Comparison of ENCODE assay signal across 1 cellular context in genomic region chr6:11263185-11263817, GRCh38.
TF ChIP-seq lines count a peak whose summit lies in the region.

No MANE protein-coding gene starts in this region.

TF ChIP-seq in HepG2, 621 proteins besides CTCF, POLR2A, EP300 and RAD21 (continued from another document and continues in another):
- no peak for TF ChIP-seq AHDC1 (CRISPR knock-in tag; IDR thresholded peaks at IDR 0.05; ENCODE audit: borderline replicate concordance)
- no peak for TF ChIP-seq ZNF891 (CRISPR knock-in tag; IDR thresholded peaks at IDR 0.05)
- no peak for TF ChIP-seq CEBPB (IDR thresholded peaks at IDR 0.05; ENCODE audit: borderline replicate concordance, low read depth, low read length)
- TF ChIP-seq, protein P1, sequence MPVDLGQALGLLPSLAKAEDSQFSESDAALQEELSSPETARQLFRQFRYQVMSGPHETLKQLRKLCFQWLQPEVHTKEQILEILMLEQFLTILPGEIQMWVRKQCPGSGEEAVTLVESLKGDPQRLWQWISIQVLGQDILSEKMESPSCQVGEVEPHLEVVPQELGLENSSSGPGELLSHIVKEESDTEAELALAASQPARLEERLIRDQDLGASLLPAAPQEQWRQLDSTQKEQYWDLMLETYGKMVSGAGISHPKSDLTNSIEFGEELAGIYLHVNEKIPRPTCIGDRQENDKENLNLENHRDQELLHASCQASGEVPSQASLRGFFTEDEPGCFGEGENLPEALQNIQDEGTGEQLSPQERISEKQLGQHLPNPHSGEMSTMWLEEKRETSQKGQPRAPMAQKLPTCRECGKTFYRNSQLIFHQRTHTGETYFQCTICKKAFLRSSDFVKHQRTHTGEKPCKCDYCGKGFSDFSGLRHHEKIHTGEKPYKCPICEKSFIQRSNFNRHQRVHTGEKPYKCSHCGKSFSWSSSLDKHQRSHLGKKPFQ (CRISPR knock-in tag; IDR thresholded peaks at IDR 0.05; ENCODE audit: insufficient replicate concordance) = no peak
- TF ChIP-seq HMG20B (CRISPR knock-in tag; conservative IDR thresholded peaks at IDR 0.05) = no peak
- no peak for TF ChIP-seq GLI4 (CRISPR knock-in tag; IDR thresholded peaks at IDR 0.05; ENCODE audit: borderline replicate concordance)
- TF ChIP-seq TRIM24 (CRISPR knock-in tag; IDR thresholded peaks at IDR 0.05) = no peak
- TF ChIP-seq POGZ (CRISPR knock-in tag; IDR thresholded peaks at IDR 0.05) = peak; percentile 68
- TF ChIP-seq TEAD2 (CRISPR knock-in tag; IDR thresholded peaks at IDR 0.05) = no peak
- TF ChIP-seq GMEB2 (CRISPR knock-in tag; IDR thresholded peaks at IDR 0.05; ENCODE audit: low read depth) = no peak
- TF ChIP-seq ETV6 (CRISPR knock-in tag; conservative IDR thresholded peaks at IDR 0.05) = no peak
- no peak for TF ChIP-seq ATF3 (CRISPR knock-in tag; IDR thresholded peaks at IDR 0.05)
- TF ChIP-seq ZNF616 (CRISPR knock-in tag; IDR thresholded peaks at IDR 0.05; ENCODE audit: low read depth) = no peak
- no peak for TF ChIP-seq ADNP (CRISPR knock-in tag; IDR thresholded peaks at IDR 0.05)
- TF ChIP-seq ZNF225 (CRISPR knock-in tag; IDR thresholded peaks at IDR 0.05) = no peak
- no peak for TF ChIP-seq NR2F2 (IDR thresholded peaks at IDR 0.05; ENCODE audit: borderline replicate concordance, low read depth)
- no peak for TF ChIP-seq ZNF570 (CRISPR knock-in tag; IDR thresholded peaks at IDR 0.05; ENCODE audit: borderline replicate concordance)
- no peak for TF ChIP-seq ZNF263 (CRISPR knock-in tag; IDR thresholded peaks at IDR 0.05)
- no peak for TF ChIP-seq HDAC1 (CRISPR knock-in tag; IDR thresholded peaks at IDR 0.05)
- TF ChIP-seq NFIB (CRISPR knock-in tag; IDR thresholded peaks at IDR 0.05; ENCODE audit: borderline replicate concordance) = no peak
- TF ChIP-seq CBX5 (CRISPR knock-in tag; IDR thresholded peaks at IDR 0.05; ENCODE audit: borderline replicate concordance) = no peak
- TF ChIP-seq KLF13 (CRISPR knock-in tag; IDR thresholded peaks at IDR 0.05) = no peak
- no peak for TF ChIP-seq RBM22 (optimal IDR thresholded peaks at IDR 0.05; ENCODE audit: low read length)
- no peak for TF ChIP-seq GTF3A (CRISPR knock-in tag; conservative IDR thresholded peaks at IDR 0.05)
- TF ChIP-seq FLYWCH1 (CRISPR knock-in tag; IDR thresholded peaks at IDR 0.05) = no peak
- no peak for TF ChIP-seq ZMAT5 (CRISPR knock-in tag; IDR thresholded peaks at IDR 0.05; ENCODE audit: borderline replicate concordance, low read depth)
- TF ChIP-seq HINFP (CRISPR knock-in tag; IDR thresholded peaks at IDR 0.05; ENCODE audit: low read depth) = no peak
- no peak for TF ChIP-seq ZBTB43 (CRISPR knock-in tag; conservative IDR thresholded peaks at IDR 0.05)
- no peak for TF ChIP-seq ZNF589 (CRISPR knock-in tag; conservative IDR thresholded peaks at IDR 0.05)
- TF ChIP-seq ZNF550 (CRISPR knock-in tag; IDR thresholded peaks at IDR 0.05; ENCODE audit: borderline replicate concordance) = no peak
- TF ChIP-seq CBX1 (IDR thresholded peaks at IDR 0.05; ENCODE audit: low read depth) = no peak
- no peak for TF ChIP-seq ZNF276 (CRISPR knock-in tag; IDR thresholded peaks at IDR 0.05; ENCODE audit: low read depth)
- TF ChIP-seq ZNF615 (CRISPR knock-in tag; IDR thresholded peaks at IDR 0.05; ENCODE audit: borderline replicate concordance) = no peak
- no peak for TF ChIP-seq ZNF878 (CRISPR knock-in tag; IDR thresholded peaks at IDR 0.05)
- no peak for TF ChIP-seq TBL1XR1 (IDR thresholded peaks at IDR 0.05; ENCODE audit: borderline replicate concordance, low read length, partially characterized antibody)
- no peak for TF ChIP-seq FOSL1 (CRISPR knock-in tag; IDR thresholded peaks at IDR 0.05; ENCODE audit: borderline replicate concordance)
- no peak for TF ChIP-seq NFKBIZ (CRISPR knock-in tag; IDR thresholded peaks at IDR 0.05)
- no peak for TF ChIP-seq ZNF652 (CRISPR knock-in tag; IDR thresholded peaks at IDR 0.05; ENCODE audit: borderline replicate concordance, low read depth)
- peak; percentile 69 for TF ChIP-seq ATF7 (IDR thresholded peaks at IDR 0.05)
- TF ChIP-seq ATF7 (CRISPR knock-in tag; IDR thresholded peaks at IDR 0.05) = 0 out of 2 replicates have a peak, but pooled peaks have one; percentile 47
- TF ChIP-seq NFRKB (IDR thresholded peaks at IDR 0.05) = no peak
- no peak for TF ChIP-seq ZNF782 (CRISPR knock-in tag; IDR thresholded peaks at IDR 0.05; ENCODE audit: borderline replicate concordance)
- no peak for TF ChIP-seq MEF2D (CRISPR knock-in tag; IDR thresholded peaks at IDR 0.05)
- no peak for TF ChIP-seq PLSCR1 (CRISPR knock-in tag; IDR thresholded peaks at IDR 0.05; ENCODE audit: borderline replicate concordance)
- TF ChIP-seq TBX3 (IDR thresholded peaks at IDR 0.05; ENCODE audit: borderline replicate concordance) = no peak
- no peak for TF ChIP-seq ETS1 (CRISPR knock-in tag; IDR thresholded peaks at IDR 0.05)
- TF ChIP-seq ZBTB21 (CRISPR knock-in tag; IDR thresholded peaks at IDR 0.05) = peak; percentile 32; the same call in 1 of the 2 replicates
- no peak for TF ChIP-seq CHCHD3 (CRISPR knock-in tag; IDR thresholded peaks at IDR 0.05)
- 0 out of 2 replicates have a peak, but pooled peaks have one; percentile 30 for TF ChIP-seq BHLHE40 (IDR thresholded peaks at IDR 0.05; ENCODE audit: low read length)
- no peak for TF ChIP-seq CCAR2 (optimal IDR thresholded peaks at IDR 0.05; ENCODE audit: low read depth, low read length)
- TF ChIP-seq HIC2 (CRISPR knock-in tag; IDR thresholded peaks at IDR 0.05; ENCODE audit: low read depth) = no peak
- TF ChIP-seq ZNF207 (IDR thresholded peaks at IDR 0.05; ENCODE audit: borderline replicate concordance) = no peak
- 0 out of 2 replicates have a peak, but pooled peaks have one; percentile 26 for TF ChIP-seq ZBTB38 (CRISPR knock-in tag; IDR thresholded peaks at IDR 0.05)
- no peak for TF ChIP-seq ZNF788 (CRISPR knock-in tag; IDR thresholded peaks at IDR 0.05; ENCODE audit: borderline replicate concordance)
